8 cellular contexts compared by ENCODE assay signal in the genomic region with DNA sequence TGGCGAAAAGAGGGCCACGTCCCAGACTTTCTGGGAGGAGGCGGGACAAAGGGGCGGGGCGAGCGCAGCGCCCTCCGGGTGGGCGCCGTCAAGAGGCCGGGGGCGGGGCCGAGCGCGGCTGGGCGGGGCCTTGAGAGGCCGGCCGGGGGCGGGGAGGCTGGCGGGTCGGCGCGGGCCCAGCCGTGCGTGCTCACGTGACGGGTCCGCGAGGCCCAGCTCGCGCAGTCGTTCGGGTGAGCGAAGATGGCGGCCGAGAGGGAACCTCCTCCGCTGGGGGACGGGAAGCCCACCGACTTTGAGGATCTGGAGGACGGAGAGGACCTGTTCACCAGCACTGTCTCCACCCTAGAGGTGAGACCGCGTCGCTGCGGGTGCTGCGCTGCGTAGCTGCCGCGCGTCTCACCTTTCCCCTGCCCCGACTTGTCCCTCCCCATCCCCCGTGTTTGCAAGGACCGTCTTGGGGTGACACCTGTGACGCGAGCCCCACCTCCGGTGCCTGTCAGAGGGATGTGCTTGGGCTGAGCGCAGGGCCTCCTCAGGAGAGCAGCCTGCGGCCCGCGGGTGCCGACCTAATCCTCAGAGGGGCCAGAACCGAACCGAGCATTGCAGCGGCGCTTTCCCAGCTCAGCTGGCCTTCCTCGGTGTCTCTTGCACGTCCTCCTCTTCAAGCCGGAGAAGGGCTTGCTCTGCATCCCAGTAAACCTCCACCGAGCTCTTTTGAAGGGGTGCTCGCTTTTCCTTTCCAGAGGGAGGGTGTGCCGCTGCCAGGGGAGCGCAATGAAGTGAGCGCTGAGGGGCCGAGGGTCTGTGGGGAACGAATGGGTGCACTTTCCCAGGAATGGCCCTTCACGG. TPM values are rescaled to one million over a fixed set of nuclear protein-coding genes. Genes with fewer than 3 reads are reported as not detected.
A peak's percentile ranks its signal among the peaks of the same experiment; 100 is the strongest.
DNase-seq lines count a peak whose midpoint lies in the region; ATAC-seq and TF ChIP-seq lines count a peak whose summit lies in the region.

A gene with protein sequence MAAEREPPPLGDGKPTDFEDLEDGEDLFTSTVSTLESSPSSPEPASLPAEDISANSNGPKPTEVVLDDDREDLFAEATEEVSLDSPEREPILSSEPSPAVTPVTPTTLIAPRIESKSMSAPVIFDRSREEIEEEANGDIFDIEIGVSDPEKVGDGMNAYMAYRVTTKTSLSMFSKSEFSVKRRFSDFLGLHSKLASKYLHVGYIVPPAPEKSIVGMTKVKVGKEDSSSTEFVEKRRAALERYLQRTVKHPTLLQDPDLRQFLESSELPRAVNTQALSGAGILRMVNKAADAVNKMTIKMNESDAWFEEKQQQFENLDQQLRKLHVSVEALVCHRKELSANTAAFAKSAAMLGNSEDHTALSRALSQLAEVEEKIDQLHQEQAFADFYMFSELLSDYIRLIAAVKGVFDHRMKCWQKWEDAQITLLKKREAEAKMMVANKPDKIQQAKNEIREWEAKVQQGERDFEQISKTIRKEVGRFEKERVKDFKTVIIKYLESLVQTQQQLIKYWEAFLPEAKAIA (plus strand): TSS at position 220 of the 852 bp plus-strand sequence. CDS start 24 bp downstream, at position 244.

- peaks cover 8 to 70% (median 31%) of the 10 kb centered on the region in 10 experiments; a peak in 19 of 20 replicates for H3K4me1 ChIP-seq in BLaER1 treated with 17β-estradiol and CSF1 and Interleukin-3, amounts not matched to agents 10 nM and 100 nM
- H3K4me1 ChIP-seq in liver (ENCODE audit: control insufficient read depth in 4 of 4, insufficient read depth in 4 of 4, low read length in 3 of 4), result peaks cover 0 to 24% (median 9%) of the 10 kb centered on the region in 4 donors

- peaks cover 11 to 42% (median 39%) of the 10 kb centered on the region in 11 experiments; a peak in 20 of 22 replicates for H4K20me1 ChIP-seq in BLaER1 treated with 17β-estradiol and CSF1 and Interleukin-3, amounts not matched to agents 10 nM and 100 nM

- no peak for TF ChIP-seq CTCF in liver (IDR thresholded peaks at IDR 0.05; ENCODE audit: low read depth, low read length, missing input control)

- peak; percentile 95 for ATAC-seq in HG03432 (IDR thresholded peaks at IDR 0.05; ENCODE audit: unreplicated experiment)

- peak; percentile 90 for DNase-seq in NCI-H82 (lab: John Stamatoyannopoulos, UW)
- DNase-seq in activated CD4-positive, alpha-beta T cell treated with anti-CD3 and anti-CD28 coated beads, Interleukin-2, amount 50 U/mL, for 48 hours, result peak; percentile 90
- DNase-seq in dermis microvascular lymphatic vessel endothelial cell (ENCODE audit: low read depth in 2 of 2), result peak; percentile 61 to 92
- DNase-seq in stimulated activated CD4-positive, alpha-beta T cell treated with anti-CD3 and anti-CD28 coated beads, Interleukin-4, amount 100 ng/mL, for 24 hours, result peak; percentile 88

- peak; percentile 84 for TF ChIP-seq POLR2A in GM19193 (IDR thresholded peaks at IDR 0.05; ENCODE audit: extremely low read depth, insufficient read depth, insufficient read length)

- H3K27me3 ChIP-seq in BLaER1 treated with 17β-estradiol and CSF1 and Interleukin-3, amounts not matched to agents 10 nM and 100 nM, result no peaks in the 10 kb centered on the region
- no peaks in the 10 kb centered on the region for H3K27me3 ChIP-seq in liver (ENCODE audit: control insufficient read depth in 4 of 4, insufficient read depth in 4 of 4, low read length in 3 of 4)

- peaks cover 0 to 18% (median 14%) of the 10 kb centered on the region in 11 experiments; a peak in 13 of 22 replicates for H3K9me3 ChIP-seq in BLaER1 treated with 17β-estradiol and CSF1 and Interleukin-3, amounts not matched to agents 10 nM and 100 nM (replicated peaks in 1 of 11)
- H3K9me3 ChIP-seq in liver (ENCODE audit: control insufficient read depth in 4 of 4, low read length in 3 of 4), result no peaks in the 10 kb centered on the region

- peaks cover 9 to 30% (median 21%) of the 10 kb centered on the region in 11 experiments; a peak in 20 of 22 replicates for H3K36me3 ChIP-seq in BLaER1 treated with 17β-estradiol and CSF1 and Interleukin-3, amounts not matched to agents 10 nM and 100 nM
- no peaks in the 10 kb centered on the region for H3K36me3 ChIP-seq in liver (ENCODE audit: control insufficient read depth in 4 of 4, insufficient read depth in 3 of 4, low read depth in 1 of 4, low read length in 3 of 4)

- peak within 1 kb of the TSS; percentile 92 to 100 (median 95) for H3K9ac ChIP-seq in BLaER1 treated with 17β-estradiol and CSF1 and Interleukin-3, amounts not matched to agents 10 nM and 100 nM
- peak within 1 kb of the TSS; percentile 88 to 99 for H3K9ac ChIP-seq in liver (ENCODE audit: low read depth in 1 of 2, low read length in 2 of 2)

- peak within 1 kb of the TSS; percentile 80 to 99 (median 97) for H3K4me3 ChIP-seq in BLaER1 treated with 17β-estradiol and CSF1 and Interleukin-3, amounts not matched to agents 10 nM and 100 nM
- H3K4me3 ChIP-seq in liver (ENCODE audit: low read depth in 1 of 3, low read length in 3 of 3), result peak within 1 kb of the TSS; percentile 95 to 99 (median 98)

- TF ChIP-seq RAD21 in liver (IDR thresholded peaks at IDR 0.05), result no peak

- peak within 1 kb of the TSS; percentile 92 to 100 (median 97) for H3K27ac ChIP-seq in BLaER1 treated with 17β-estradiol and CSF1 and Interleukin-3, amounts not matched to agents 10 nM and 100 nM
- peak within 1 kb of the TSS; percentile 90 to 97 for H3K27ac ChIP-seq in liver (ENCODE audit: low read depth in 1 of 2, low read length in 2 of 2)

- H3K4me2 ChIP-seq in BLaER1 treated with 17β-estradiol and CSF1 and Interleukin-3, amounts not matched to agents 10 nM and 100 nM, result peak within 1 kb of the TSS; percentile 75 to 94 (median 85)

- WGBS in liver, result under 1% methylated on average over 75 of the region's 75 CpGs

TF ChIP-seq in liver, 16 proteins besides CTCF, POLR2A, EP300 and RAD21:
- TF ChIP-seq HNF4G (IDR thresholded peaks at IDR 0.05) (no peak), SP1 (IDR thresholded peaks at IDR 0.05) (no peak), YY1 (IDR thresholded peaks at IDR 0.05) (peak; percentile 91)

RNA-seq across cellular contexts. Expression of the gene that starts here (rescaled TPM):
- total RNA-seq in dermis microvascular lymphatic vessel endothelial cell (99.4 and 132 TPM in 2 replicates), liver (10 to 100 TPM; 39.2 to 57.0 TPM)
- 10 to 100 TPM; 25.5 to 29.3 TPM for polyA plus RNA-seq in liver

Comparison
In these comparisons a context has a peak if more than half of its experiments do, and no peak if none do; other contexts are left out.
1. Peak in every context shown above with its lines: DNase-seq, ATAC-seq, H3K4me3 ChIP-seq and H3K27ac ChIP-seq.